ENCODE assay signal across 20 cellular contexts in the genomic region with DNA sequence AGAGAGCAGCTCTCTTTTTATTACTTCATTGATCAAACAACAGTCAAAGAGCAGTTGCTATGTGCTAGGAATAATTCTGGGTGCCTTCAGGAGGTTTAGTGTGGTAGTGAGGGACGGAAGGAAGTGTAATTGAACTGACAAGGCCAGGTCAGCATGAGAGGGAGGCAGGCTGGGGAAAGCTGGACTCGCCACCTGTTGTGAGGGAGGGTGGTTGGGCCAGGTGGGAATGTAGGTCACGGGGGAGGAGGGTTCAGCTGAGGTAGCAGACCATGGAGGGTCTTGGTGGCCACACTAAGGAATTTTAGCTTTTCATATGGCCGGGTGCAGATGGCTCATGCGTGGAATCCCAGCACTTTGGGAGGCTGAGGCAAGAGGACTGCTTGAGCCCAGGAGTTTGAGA. TPM values are rescaled to one million over a fixed set of nuclear protein-coding genes. Genes with fewer than 3 reads are reported as not detected.
DNase-seq lines count a peak whose midpoint lies in the region; ATAC-seq, FAIRE-seq and TF ChIP-seq lines count a peak whose summit lies in the region.
"Had no signal": no experiment of that assay in that cellular context is flagged by ENCODE, and none has a peak within 500 bp of the region (broad histone marks: within the 10 kb centered on the region; RNA-seq: fewer than 3 reads in every experiment).

No MANE protein-coding gene starts in this region.

- H3K4me3 Mint-ChIP-seq in IgD-negative memory B cell: peak overlapping the region in 1 of 4 donors; percentile 18
- H3K4me3 Mint-ChIP-seq in activated CD8-positive, alpha-beta T cell treated with anti-CD3 and anti-CD28 coated beads, Interleukin-2, amount 10 ng/mL, durations not matched to agents 7 days and 5 days: no peak overlapping the region

- H2BK120ac ChIP-seq in H1 (replicated peaks; ENCODE audit: low read depth, low read length): no peak overlapping the region

- H4K91ac ChIP-seq in H1 (replicated peaks; ENCODE audit: insufficient read length, low read length): no peak overlapping the region

- no peak for TF ChIP-seq EP300 in H1 (IDR thresholded peaks at IDR 0.05; ENCODE audit: borderline replicate concordance in 1 of 2, low read depth in 2 of 2, low read length in 2 of 2)

- H3K4me1 Mint-ChIP-seq in IgD-negative memory B cell: peaks cover 5 to 12% (median 11%) of the 10 kb centered on the region in 3 donors
- H3K4me1 Mint-ChIP-seq in activated CD8-positive, alpha-beta T cell treated with anti-CD3 and anti-CD28 coated beads, Interleukin-2, amount 10 ng/mL, durations not matched to agents 7 days and 5 days (ENCODE audit: low read depth): peaks cover 10% of the 10 kb centered on the region

- H3K4me2 ChIP-seq in BLaER1: peak overlapping the region; percentile 97; the same call in 1 of the 2 replicates
- no peak overlapping the region for H3K4me2 ChIP-seq in H1 (ENCODE audit: insufficient read depth in 1 of 2, low read depth in 2 of 2, low read length in 2 of 2)
- no peak overlapping the region for H3K4me2 ChIP-seq in osteoblast (ENCODE audit: insufficient read depth, low read length)

- H3K36me3 ChIP-seq in BLaER1 (peaks cover 43% of the 10 kb centered on the region), H1 (ENCODE audit: control insufficient read depth in 2 of 4, insufficient read depth in 4 of 4, low read length in 3 of 4) (peaks cover 0 to 6% (median 3%) of the 10 kb centered on the region in 4 experiments; a peak in 3 of 8 replicates), osteoblast (ENCODE audit: insufficient read depth, low read length) (peaks cover 17% of the 10 kb centered on the region)
- H3K36me3 ChIP-seq: breast epithelium, SJCRH30 had no signal

- H3K9me3 ChIP-seq in BLaER1 (no peaks in the 10 kb centered on the region), H1 (ENCODE audit: insufficient read depth in 2 of 2, low read depth in 1 of 2, low read length in 1 of 2) (no peaks in the 10 kb centered on the region), osteoblast (ENCODE audit: low read depth, low read length) (no peaks in the 10 kb centered on the region)
- H3K9me3 ChIP-seq: breast epithelium, Caco-2, right lobe of liver, SJCRH30 had no signal

- H4K20me1 ChIP-seq in BLaER1 (peaks cover 53% of the 10 kb centered on the region), H1 (replicated peaks in 1 of 2; ENCODE audit: control insufficient read depth in 1 of 2, insufficient read depth in 2 of 2, low read length in 2 of 2) (peaks cover 0 to 4% of the 10 kb centered on the region in 2 experiments), osteoblast (ENCODE audit: insufficient read depth, low read length) (no peaks in the 10 kb centered on the region)

- H2AFZ ChIP-seq in H1 (ENCODE audit: low read length): no peak overlapping the region
- H2AFZ ChIP-seq in osteoblast (ENCODE audit: low read length): no peak overlapping the region

- H3K27me3 ChIP-seq in BLaER1: no peaks in the 10 kb centered on the region; the same call in 1 of the 2 replicates
- peaks cover 0 to 3% (median 0%) of the 10 kb centered on the region in 4 experiments; a peak in 3 of 7 replicates for H3K27me3 ChIP-seq in H1 (replicated peaks in 1 of 4; ENCODE audit: control insufficient read depth in 3 of 4, extremely low read depth in 1 of 4, insufficient read depth in 3 of 4, low read length in 3 of 4)
- H3K27me3 ChIP-seq in osteoblast (ENCODE audit: insufficient read depth, low read length): no peaks in the 10 kb centered on the region
- H3K27me3 ChIP-seq: breast epithelium, right lobe of liver, SJCRH30 had no signal

- FAIRE-seq in H1 (lab: Jason Lieb, UNC): no peak

- CTCF ChIA-PET in H1 (lab: Charles Lee; ENCODE audit: partially characterized antibody): interaction anchor here (0.7 to 2.4 kb wide), 10 partner anchors 8 to 651 kb away, joined by 3 to 11 read pairs (median 4); partner anchors contain the start of gene PARL
- CTCF ChIA-PET in activated CD8-positive, alpha-beta T cell treated with anti-CD3 and anti-CD28 coated beads, Interleukin-2, amount 10 ng/mL, durations not matched to agents 7 days and 5 days (lab: Charles Lee): interaction anchor here (0.6 to 5.9 kb wide), 2 partner anchors 13 to 58 kb away, joined by 3 to 28 read pairs; partner anchors contain the start of gene PARL

- no peak overlapping the region for H3K14ac ChIP-seq in H1 (ENCODE audit: insufficient read length)

- H3K23me2 ChIP-seq in H1 (ENCODE audit: low read depth, low read length): peaks cover 13% of the 10 kb centered on the region; the same call in 1 of the 2 replicates

- H3K27ac ChIP-seq in BLaER1 (no peak overlapping the region), H1 (ENCODE audit: low read depth, low read length) (no peak overlapping the region), osteoblast (ENCODE audit: low read depth, low read length) (no peak overlapping the region)
- H3K27ac ChIP-seq: breast epithelium had no signal

- no peak overlapping the region for H2AK5ac ChIP-seq in H1 (ENCODE audit: low read depth, low read length)

- H3K56ac ChIP-seq in H1 (replicated peaks; ENCODE audit: insufficient read length, low read depth, low read length): no peak overlapping the region

- 94% methylated on average over 5 of the region's 5 CpGs; no CpG with 5 or more reads in 1 of the 2 experiments for WGBS in H1 (ENCODE audit: extremely low coverage in 1 of 2, insufficient coverage in 1 of 2, insufficient read length in 1 of 2, insufficient replicate concordance in 2 of 2, low coverage in 1 of 2, low lambda C conversion rate in 2 of 2, missing lambda C conversion rate in 1 of 2), 2 experiments

- POLR2A ChIA-PET in H1 (lab: Charles Lee; ENCODE audit: partially characterized antibody): interaction anchor here (0.7 to 1.9 kb wide), 4 partner anchors 13 to 129 kb away, joined by 3 to 6 read pairs (median 3); partner anchors contain the start of gene PARL
- POLR2A ChIA-PET in activated CD8-positive, alpha-beta T cell treated with anti-CD3 and anti-CD28 coated beads, Interleukin-2, amount 10 ng/mL, durations not matched to agents 7 days and 5 days (lab: Charles Lee): interaction anchor here (0.8 to 1.2 kb wide), 2 partner anchors 9 to 12 kb away, joined by 3 to 4 read pairs; no protein-coding TSS in a partner anchor

- DNase-seq in H1 (ENCODE audit: low read depth in 1 of 2, low spot score in 2 of 2) (no peak), osteoblast (ENCODE audit: insufficient read length, low spot score, missing footprints) (peak; percentile 56)
- no peak for DNase-seq in activated CD8-positive, alpha-beta T cell treated with anti-CD3 and anti-CD28 coated beads, Interleukin-2, amount 10 ng/mL, durations not matched to agents 7 days and 5 days
- DNase-seq: activated CD4-positive, CD25-positive, alpha-beta regulatory T cell treated with anti-CD3 and anti-CD28 coated beads, Interleukin-2, amount 50 U/mL, for 72 hours; Caco-2; IMR-90; islet precursor cell; mesenchymal stem cell; NCI-H187 treated with DMSO at 0.1 percent for 48 hours; NCI-H524; OCI-M1; SJCRH30 had no signal

- TF ChIP-seq RAD21 in H1 (IDR thresholded peaks at IDR 0.05 in 1 of 2, conservative IDR thresholded peaks at IDR 0.05 in 1 of 2; ENCODE audit: low read depth in 2 of 2, low read length in 2 of 2): no peak

- no peak for ATAC-seq in activated CD8-positive, alpha-beta T cell treated with anti-CD3 and anti-CD28 coated beads, Interleukin-2, amount 10 ng/mL, durations not matched to agents 7 days and 5 days
- ATAC-seq in HG02870 (IDR thresholded peaks at IDR 0.05; ENCODE audit: unreplicated experiment): no peak
- no peak for ATAC-seq in HG03025 (IDR thresholded peaks at IDR 0.05; ENCODE audit: low FRiP score, unreplicated experiment)
- no peak for ATAC-seq in GM21381 (IDR thresholded peaks at IDR 0.05; ENCODE audit: unreplicated experiment)

- H4K5ac ChIP-seq in H1 (ENCODE audit: insufficient read length, low read depth, low read length): no peak overlapping the region

- peak overlapping the region in 2 of 3 donors; percentile 7 to 22 for H3K27ac Mint-ChIP-seq in IgD-negative memory B cell
- H3K27ac Mint-ChIP-seq in activated CD8-positive, alpha-beta T cell treated with anti-CD3 and anti-CD28 coated beads, Interleukin-2, amount 10 ng/mL, durations not matched to agents 7 days and 5 days: no peak overlapping the region

- no peaks in the 10 kb centered on the region for H3K36me3 Mint-ChIP-seq in IgD-negative memory B cell
- peaks cover 5% of the 10 kb centered on the region for H3K36me3 Mint-ChIP-seq in activated CD8-positive, alpha-beta T cell treated with anti-CD3 and anti-CD28 coated beads, Interleukin-2, amount 10 ng/mL, durations not matched to agents 7 days and 5 days (ENCODE audit: low read depth)

- no peaks in the 10 kb centered on the region for H3K79me1 ChIP-seq in H1 (ENCODE audit: low read depth, low read length)

- H3K9me3 Mint-ChIP-seq in IgD-negative memory B cell: no peaks in the 10 kb centered on the region
- no peaks in the 10 kb centered on the region for H3K9me3 Mint-ChIP-seq in activated CD8-positive, alpha-beta T cell treated with anti-CD3 and anti-CD28 coated beads, Interleukin-2, amount 10 ng/mL, durations not matched to agents 7 days and 5 days (ENCODE audit: insufficient read depth)
- H3K9me3 Mint-ChIP-seq: activated naive CD4-positive, alpha-beta T cell treated with anti-CD3 and anti-CD28 coated beads, Interleukin-2, amount 50 U/mL, for 24 hours had no signal

- H3K4ac ChIP-seq in H1 (replicated peaks; ENCODE audit: insufficient read length, low read depth, low read length): no peak overlapping the region

- H2BK20ac ChIP-seq in H1 (ENCODE audit: low read length): no peak overlapping the region

- 0 out of 2 replicates have a peak overlapping the region, but pooled peaks have one; percentile 5 for H2BK5ac ChIP-seq in H1 (ENCODE audit: low read depth, low read length)

- H3K4me1 ChIP-seq in BLaER1 (peaks cover 41% of the 10 kb centered on the region), H1 (replicated peaks in 1 of 4; ENCODE audit: control insufficient read depth in 3 of 4, insufficient read depth in 4 of 4, low read length in 3 of 4) (peaks cover 0 to 7% (median 3%) of the 10 kb centered on the region in 4 experiments; a peak in 4 of 7 replicates), osteoblast (ENCODE audit: insufficient read depth, low read length) (peaks cover 6% of the 10 kb centered on the region)

- H3K79me2 ChIP-seq in H1 (ENCODE audit: control insufficient read depth in 1 of 2, insufficient read depth in 2 of 2, low read length in 2 of 2) (no peaks in the 10 kb centered on the region), osteoblast (ENCODE audit: insufficient read depth, low read length) (no peaks in the 10 kb centered on the region)

- H3K27me3 Mint-ChIP-seq in IgD-negative memory B cell: peaks cover 7% of the 10 kb centered on the region
- peaks cover 3% of the 10 kb centered on the region for H3K27me3 Mint-ChIP-seq in activated CD8-positive, alpha-beta T cell treated with anti-CD3 and anti-CD28 coated beads, Interleukin-2, amount 10 ng/mL, durations not matched to agents 7 days and 5 days (ENCODE audit: low read depth)
- H3K27me3 Mint-ChIP-seq: activated naive CD4-positive, alpha-beta T cell treated with anti-CD3 and anti-CD28 coated beads, Interleukin-2, amount 50 U/mL, for 24 hours had no signal

- H3K18ac ChIP-seq in H1 (ENCODE audit: extremely low read depth, low read length): no peak overlapping the region

- H3K4me3 ChIP-seq in BLaER1 (no peak overlapping the region), H1 (ENCODE audit: extremely low read depth in 1 of 4, insufficient read depth in 2 of 4, low read depth in 3 of 4, low read length in 4 of 4) (no peak overlapping the region), osteoblast (ENCODE audit: insufficient read depth, low read length) (no peak overlapping the region)
- H3K4me3 ChIP-seq: breast epithelium, right lobe of liver, SJCRH30 had no signal

- no peak overlapping the region for H4K8ac ChIP-seq in H1 (ENCODE audit: extremely low read depth, insufficient read depth, low read length)

- H2BK12ac ChIP-seq in H1 (ENCODE audit: low read depth, low read length): no peak overlapping the region

- no peak for TF ChIP-seq CTCF in H1 (IDR thresholded peaks at IDR 0.05; ENCODE audit: control extremely low read depth in 1 of 3, insufficient read depth in 1 of 3, low read depth in 1 of 3, low read length in 3 of 3)
- TF ChIP-seq CTCF in osteoblast (IDR thresholded peaks at IDR 0.05; ENCODE audit: extremely low read depth, low read depth, low read length): no peak

- TF ChIP-seq POLR2A in H1 (IDR thresholded peaks at IDR 0.05; ENCODE audit: control extremely low read depth in 1 of 2, low read depth in 2 of 2, low read length in 2 of 2): no peak

- H3K23ac ChIP-seq in H1 (ENCODE audit: insufficient read length): no peak overlapping the region

- H3K9ac ChIP-seq in BLaER1 (no peak overlapping the region), H1 (replicated peaks in 1 of 4; ENCODE audit: extremely low read depth in 1 of 4, low read depth in 3 of 4, low read length in 3 of 4) (no peak overlapping the region)

- no peak overlapping the region for H2BK15ac ChIP-seq in H1 (ENCODE audit: low read length)

RNA-seq across cellular contexts. Expression of gene MAP6D1, which starts 1.5 kb away (rescaled TPM):
- polyA plus RNA-seq in IgD-negative memory B cell (not detected), H1 (2011; rRNA removed) (4.8 and 5.4 TPM in 2 replicates)
- 4.1 and 5.2 TPM in 2 replicates for total RNA-seq in H1 (2021; fragmentation: NEBNext Ultra II Directional; extraction: Animal tissue kit (Norgen Biotek cat#: 25700))
- polyA plus RNA-seq in H1 (2011; cell fraction: cytosol; rRNA removed): 3.7 TPM
- 3.7 TPM for polyA plus RNA-seq in H1 (2011; cell fraction: nucleus; rRNA removed)
- polyA plus RNA-seq in H1 (2012, experiment 1 of 2): 1.2 to 2.5 TPM (median 2.0 TPM) in 4 replicates
- 4.9 TPM for polyA plus RNA-seq in H1 (2012, experiment 2 of 2)
- 3.4 TPM for polyA plus RNA-seq in H1 (2013, experiment 1 of 2)
- 3.8 TPM for polyA plus RNA-seq in H1 (2013, experiment 2 of 2)
- polyA minus RNA-seq in H1 (2011; rRNA and poly(A)+ RNA removed): 0.37 and 0.95 TPM in 2 replicates
- polyA minus RNA-seq in H1 (2011; cell fraction: cytosol; rRNA and poly(A)+ RNA removed): 1.4 TPM
- 1.5 TPM for polyA minus RNA-seq in H1 (2011; cell fraction: nucleus; rRNA and poly(A)+ RNA removed)
- 0.59 and 2.2 TPM in 2 replicates for total RNA-seq in osteoblast
- under 1 TPM; 0.90 to 0.91 TPM for total RNA-seq in activated CD8-positive, alpha-beta T cell treated with anti-CD3 and anti-CD28 coated beads, Interleukin-2, amount 10 ng/mL, durations not matched to agents 7 days and 5 days

RNA-seq across cellular contexts. Expression of gene PARL, which starts 57.8 kb away (rescaled TPM):
- polyA plus RNA-seq in IgD-negative memory B cell (95.3 TPM), H1 (2011; rRNA removed) (37.5 and 62.7 TPM in 2 replicates)
- 81.3 and 85.0 TPM in 2 replicates for total RNA-seq in H1 (2021; fragmentation: NEBNext Ultra II Directional; extraction: Animal tissue kit (Norgen Biotek cat#: 25700))
- 51.3 TPM for polyA plus RNA-seq in H1 (2011; cell fraction: cytosol; rRNA removed)
- polyA plus RNA-seq in H1 (2011; cell fraction: nucleus; rRNA removed): 18.9 TPM
- 63.4 to 74.7 TPM (median 68.9 TPM) in 4 replicates for polyA plus RNA-seq in H1 (2012, experiment 1 of 2)
- polyA plus RNA-seq in H1 (2012, experiment 2 of 2): 40.0 TPM
- polyA plus RNA-seq in H1 (2013, experiment 1 of 2): 72.3 TPM
- polyA plus RNA-seq in H1 (2013, experiment 2 of 2): 80.8 TPM
- polyA minus RNA-seq in H1 (2011; rRNA and poly(A)+ RNA removed): 23.3 and 31.9 TPM in 2 replicates
- polyA minus RNA-seq in H1 (2011; cell fraction: cytosol; rRNA and poly(A)+ RNA removed): 15.3 TPM
- 13.8 TPM for polyA minus RNA-seq in H1 (2011; cell fraction: nucleus; rRNA and poly(A)+ RNA removed)
- 26.8 and 34.0 TPM in 2 replicates for total RNA-seq in osteoblast
- 10 to 100 TPM; 45.6 to 49.3 TPM for total RNA-seq in activated CD8-positive, alpha-beta T cell treated with anti-CD3 and anti-CD28 coated beads, Interleukin-2, amount 10 ng/mL, durations not matched to agents 7 days and 5 days
